1 cellular context compared by ENCODE assay signal in genomic region chr10:16856092-16856491, GRCh38.
TF ChIP-seq lines count a peak whose summit lies in the region.

No MANE protein-coding gene starts in this region.

TF ChIP-seq in GM23338, 12 proteins besides CTCF, POLR2A, EP300 and RAD21 (continued from another document):
- TF ChIP-seq, protein P1, sequence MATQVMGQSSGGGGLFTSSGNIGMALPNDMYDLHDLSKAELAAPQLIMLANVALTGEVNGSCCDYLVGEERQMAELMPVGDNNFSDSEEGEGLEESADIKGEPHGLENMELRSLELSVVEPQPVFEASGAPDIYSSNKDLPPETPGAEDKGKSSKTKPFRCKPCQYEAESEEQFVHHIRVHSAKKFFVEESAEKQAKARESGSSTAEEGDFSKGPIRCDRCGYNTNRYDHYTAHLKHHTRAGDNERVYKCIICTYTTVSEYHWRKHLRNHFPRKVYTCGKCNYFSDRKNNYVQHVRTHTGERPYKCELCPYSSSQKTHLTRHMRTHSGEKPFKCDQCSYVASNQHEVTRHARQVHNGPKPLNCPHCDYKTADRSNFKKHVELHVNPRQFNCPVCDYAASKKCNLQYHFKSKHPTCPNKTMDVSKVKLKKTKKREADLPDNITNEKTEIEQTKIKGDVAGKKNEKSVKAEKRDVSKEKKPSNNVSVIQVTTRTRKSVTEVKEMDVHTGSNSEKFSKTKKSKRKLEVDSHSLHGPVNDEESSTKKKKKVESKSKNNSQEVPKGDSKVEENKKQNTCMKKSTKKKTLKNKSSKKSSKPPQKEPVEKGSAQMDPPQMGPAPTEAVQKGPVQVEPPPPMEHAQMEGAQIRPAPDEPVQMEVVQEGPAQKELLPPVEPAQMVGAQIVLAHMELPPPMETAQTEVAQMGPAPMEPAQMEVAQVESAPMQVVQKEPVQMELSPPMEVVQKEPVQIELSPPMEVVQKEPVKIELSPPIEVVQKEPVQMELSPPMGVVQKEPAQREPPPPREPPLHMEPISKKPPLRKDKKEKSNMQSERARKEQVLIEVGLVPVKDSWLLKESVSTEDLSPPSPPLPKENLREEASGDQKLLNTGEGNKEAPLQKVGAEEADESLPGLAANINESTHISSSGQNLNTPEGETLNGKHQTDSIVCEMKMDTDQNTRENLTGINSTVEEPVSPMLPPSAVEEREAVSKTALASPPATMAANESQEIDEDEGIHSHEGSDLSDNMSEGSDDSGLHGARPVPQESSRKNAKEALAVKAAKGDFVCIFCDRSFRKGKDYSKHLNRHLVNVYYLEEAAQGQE (IDR thresholded peaks at IDR 0.05; ENCODE audit: unreplicated experiment), result no peak
- TF ChIP-seq ZNF331 (CRISPR knock-in tag; IDR thresholded peaks at IDR 0.05; ENCODE audit: low read depth), result no peak
- TF ChIP-seq POLR2AphosphoS5 (IDR thresholded peaks at IDR 0.05; ENCODE audit: low read depth), result no peak
- no peak for TF ChIP-seq ZNF114 (CRISPR knock-in tag; IDR thresholded peaks at IDR 0.05)
- no peak for TF ChIP-seq STAT1 (IDR thresholded peaks at IDR 0.05; ENCODE audit: unreplicated experiment)
- TF ChIP-seq NANOG (IDR thresholded peaks at IDR 0.05; ENCODE audit: borderline replicate concordance), result no peak
- TF ChIP-seq, protein P2, sequence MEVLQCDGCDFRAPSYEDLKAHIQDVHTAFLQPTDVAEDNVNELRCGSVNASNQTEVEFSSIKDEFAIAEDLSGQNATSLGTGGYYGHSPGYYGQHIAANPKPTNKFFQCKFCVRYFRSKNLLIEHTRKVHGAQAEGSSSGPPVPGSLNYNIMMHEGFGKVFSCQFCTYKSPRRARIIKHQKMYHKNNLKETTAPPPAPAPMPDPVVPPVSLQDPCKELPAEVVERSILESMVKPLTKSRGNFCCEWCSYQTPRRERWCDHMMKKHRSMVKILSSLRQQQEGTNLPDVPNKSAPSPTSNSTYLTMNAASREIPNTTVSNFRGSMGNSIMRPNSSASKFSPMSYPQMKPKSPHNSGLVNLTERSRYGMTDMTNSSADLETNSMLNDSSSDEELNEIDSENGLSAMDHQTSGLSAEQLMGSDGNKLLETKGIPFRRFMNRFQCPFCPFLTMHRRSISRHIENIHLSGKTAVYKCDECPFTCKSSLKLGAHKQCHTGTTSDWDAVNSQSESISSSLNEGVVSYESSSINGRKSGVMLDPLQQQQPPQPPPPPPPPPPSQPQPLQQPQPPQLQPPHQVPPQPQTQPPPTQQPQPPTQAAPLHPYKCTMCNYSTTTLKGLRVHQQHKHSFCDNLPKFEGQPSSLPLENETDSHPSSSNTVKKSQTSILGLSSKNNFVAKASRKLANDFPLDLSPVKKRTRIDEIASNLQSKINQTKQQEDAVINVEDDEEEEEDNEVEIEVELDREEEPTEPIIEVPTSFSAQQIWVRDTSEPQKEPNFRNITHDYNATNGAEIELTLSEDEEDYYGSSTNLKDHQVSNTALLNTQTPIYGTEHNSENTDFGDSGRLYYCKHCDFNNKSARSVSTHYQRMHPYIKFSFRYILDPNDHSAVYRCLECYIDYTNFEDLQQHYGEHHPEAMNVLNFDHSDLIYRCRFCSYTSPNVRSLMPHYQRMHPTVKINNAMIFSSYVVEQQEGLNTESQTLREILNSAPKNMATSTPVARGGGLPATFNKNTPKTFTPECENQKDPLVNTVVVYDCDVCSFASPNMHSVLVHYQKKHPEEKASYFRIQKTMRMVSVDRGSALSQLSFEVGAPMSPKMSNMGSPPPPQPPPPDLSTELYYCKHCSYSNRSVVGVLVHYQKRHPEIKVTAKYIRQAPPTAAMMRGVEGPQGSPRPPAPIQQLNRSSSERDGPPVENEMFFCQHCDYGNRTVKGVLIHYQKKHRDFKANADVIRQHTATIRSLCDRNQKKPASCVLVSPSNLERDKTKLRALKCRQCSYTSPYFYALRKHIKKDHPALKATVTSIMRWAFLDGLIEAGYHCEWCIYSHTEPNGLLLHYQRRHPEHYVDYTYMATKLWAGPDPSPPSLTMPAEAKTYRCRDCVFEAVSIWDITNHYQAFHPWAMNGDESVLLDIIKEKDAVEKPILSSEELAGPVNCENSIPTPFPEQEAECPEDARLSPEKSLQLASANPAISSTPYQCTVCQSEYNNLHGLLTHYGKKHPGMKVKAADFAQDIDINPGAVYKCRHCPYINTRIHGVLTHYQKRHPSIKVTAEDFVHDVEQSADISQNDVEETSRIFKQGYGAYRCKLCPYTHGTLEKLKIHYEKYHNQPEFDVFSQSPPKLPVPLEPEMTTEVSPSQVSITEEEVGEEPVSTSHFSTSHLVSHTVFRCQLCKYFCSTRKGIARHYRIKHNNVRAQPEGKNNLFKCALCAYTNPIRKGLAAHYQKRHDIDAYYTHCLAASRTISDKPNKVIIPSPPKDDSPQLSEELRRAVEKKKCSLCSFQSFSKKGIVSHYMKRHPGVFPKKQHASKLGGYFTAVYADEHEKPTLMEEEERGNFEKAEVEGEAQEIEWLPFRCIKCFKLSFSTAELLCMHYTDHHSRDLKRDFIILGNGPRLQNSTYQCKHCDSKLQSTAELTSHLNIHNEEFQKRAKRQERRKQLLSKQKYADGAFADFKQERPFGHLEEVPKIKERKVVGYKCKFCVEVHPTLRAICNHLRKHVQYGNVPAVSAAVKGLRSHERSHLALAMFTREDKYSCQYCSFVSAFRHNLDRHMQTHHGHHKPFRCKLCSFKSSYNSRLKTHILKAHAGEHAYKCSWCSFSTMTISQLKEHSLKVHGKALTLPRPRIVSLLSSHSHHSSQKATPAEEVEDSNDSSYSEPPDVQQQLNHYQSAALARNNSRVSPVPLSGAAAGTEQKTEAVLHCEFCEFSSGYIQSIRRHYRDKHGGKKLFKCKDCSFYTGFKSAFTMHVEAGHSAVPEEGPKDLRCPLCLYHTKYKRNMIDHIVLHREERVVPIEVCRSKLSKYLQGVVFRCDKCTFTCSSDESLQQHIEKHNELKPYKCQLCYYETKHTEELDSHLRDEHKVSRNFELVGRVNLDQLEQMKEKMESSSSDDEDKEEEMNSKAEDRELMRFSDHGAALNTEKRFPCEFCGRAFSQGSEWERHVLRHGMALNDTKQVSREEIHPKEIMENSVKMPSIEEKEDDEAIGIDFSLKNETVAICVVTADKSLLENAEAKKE (CRISPR knock-in tag; IDR thresholded peaks at IDR 0.05), result no peak
